ENCODE assay signal across 8 cellular contexts in the genomic region with DNA sequence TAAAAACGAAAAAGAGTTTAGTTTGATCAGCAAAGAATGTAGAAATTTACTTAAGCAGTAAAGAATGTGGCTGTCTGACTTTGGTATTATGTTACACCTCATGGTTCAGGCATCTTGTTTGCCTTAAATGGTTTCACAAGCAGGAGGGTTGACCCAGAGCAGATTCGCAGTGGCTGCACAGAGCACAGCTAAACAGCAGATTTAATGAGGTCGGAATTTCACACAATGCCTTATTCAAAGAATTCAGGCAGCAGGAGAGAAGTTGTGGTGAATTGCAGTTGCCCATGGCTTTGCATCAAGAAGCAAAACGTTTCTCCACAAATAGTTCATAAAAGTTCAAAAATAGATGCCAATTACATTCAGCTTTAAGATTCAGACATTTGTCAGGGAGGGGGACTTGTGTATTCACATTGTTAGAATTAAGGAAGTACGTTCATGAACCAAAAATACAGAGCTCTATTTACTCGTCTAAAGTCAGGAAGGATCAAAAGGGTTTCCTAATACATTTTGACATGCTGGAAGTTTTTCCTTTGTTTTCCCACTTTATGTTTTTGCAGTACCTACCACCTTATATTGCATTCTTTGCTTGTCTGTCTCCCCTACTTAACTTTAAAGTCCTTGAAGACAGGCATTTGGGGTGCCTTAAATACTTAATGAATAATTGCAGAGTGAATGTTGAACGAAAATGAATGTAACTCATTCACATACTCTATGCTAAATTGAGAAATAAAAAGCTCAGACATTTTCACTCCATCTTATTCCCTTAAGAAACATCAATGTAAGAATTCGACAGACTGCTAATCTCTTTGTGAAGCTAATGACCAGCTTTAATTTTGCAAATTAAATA.
DNase-seq lines count a peak whose midpoint lies in the region; ATAC-seq and TF ChIP-seq lines count a peak whose summit lies in the region.

No MANE protein-coding gene starts in this region.

- no peaks in the 10 kb centered on the region for H3K4me1 Mint-ChIP-seq in activated T-helper 2 cell treated with anti-CD3 and anti-CD28 coated beads, Interferon-gamma antibody, Interleukin-2, Interleukin-4, amounts not matched to agents 10 μg/mL and 5 μg/mL and 100 μg/mL, durations not matched to agents 14 hours and 24 hours and 36 hours (ENCODE audit: low read depth)
- H3K4me1 Mint-ChIP-seq in T-cell: no peaks in the 10 kb centered on the region

- TF ChIP-seq CTCF in RWPE1 (conservative IDR thresholded peaks at IDR 0.05; ENCODE audit: low read depth) (no peak), gastroesophageal sphincter (IDR thresholded peaks at IDR 0.05) (no peak)

- DNase-seq in ELF-1 (ENCODE audit: low read depth, low spot score) (peak; percentile 76), RWPE1 (ENCODE audit: low spot score) (peak; percentile 30), pons (ENCODE audit: low spot score) (peak; percentile 58), DMS79 treated with DMSO at 0.1 percent for 48 hours (lab: John Stamatoyannopoulos, UW) (no peak), cerebellar nuclear complex (lab: John Stamatoyannopoulos, UW) (no peak), T-cell (no peak)
- DNase-seq in activated T-helper 2 cell treated with anti-CD3 and anti-CD28 coated beads, Interferon-gamma antibody, Interleukin-2, Interleukin-4, amounts not matched to agents 10 μg/mL and 5 μg/mL and 100 μg/mL, durations not matched to agents 14 hours and 24 hours and 36 hours (ENCODE audit: low spot score): no peak

- ATAC-seq in gastroesophageal sphincter (peak; percentile 87), T-cell (replicated peaks in 1 of 4) (no peak)

- no peak for TF ChIP-seq POLR2A in gastroesophageal sphincter (IDR thresholded peaks at IDR 0.05)

- H3K27me3 ChIP-seq in gastroesophageal sphincter: no peaks in the 10 kb centered on the region

- WGBS in gastroesophageal sphincter (ENCODE audit: low coverage in 1 of 2), 2 donors: 10 to 12% methylated on average over 8 of the region's 8 CpGs

- POLR2A ChIA-PET in RWPE1 (lab: Yijun Ruan, JAX; ENCODE audit: low non-redundant PET) (no interaction called here), T-cell (lab: Charles Lee) (no interaction called here)

- H3K27ac Mint-ChIP-seq in activated T-helper 2 cell treated with anti-CD3 and anti-CD28 coated beads, Interferon-gamma antibody, Interleukin-2, Interleukin-4, amounts not matched to agents 10 μg/mL and 5 μg/mL and 100 μg/mL, durations not matched to agents 14 hours and 24 hours and 36 hours: no peak overlapping the region
- H3K27ac Mint-ChIP-seq in T-cell: no peak overlapping the region

- H3K4me3 Mint-ChIP-seq in activated T-helper 2 cell treated with anti-CD3 and anti-CD28 coated beads, Interferon-gamma antibody, Interleukin-2, Interleukin-4, amounts not matched to agents 10 μg/mL and 5 μg/mL and 100 μg/mL, durations not matched to agents 14 hours and 24 hours and 36 hours (ENCODE audit: low read depth): no peak overlapping the region
- no peak overlapping the region for H3K4me3 Mint-ChIP-seq in T-cell

- peaks cover 0 to 16% (median 0%) of the 10 kb centered on the region in 3 donors for H3K9me3 ChIP-seq in gastroesophageal sphincter

- CTCF ChIA-PET in RWPE1 (lab: Yijun Ruan, JAX): interaction anchor here (0.6 kb wide), 3 partner anchors 33 to 1174 kb away, joined by 3 read pairs; no protein-coding TSS in a partner anchor
- CTCF ChIA-PET in T-cell (lab: Charles Lee): no interaction called here

- no peaks in the 10 kb centered on the region for H3K9me3 Mint-ChIP-seq in activated T-helper 2 cell treated with anti-CD3 and anti-CD28 coated beads, Interferon-gamma antibody, Interleukin-2, Interleukin-4, amounts not matched to agents 10 μg/mL and 5 μg/mL and 100 μg/mL, durations not matched to agents 14 hours and 24 hours and 36 hours
- peaks cover 2 to 17% (median 5%) of the 10 kb centered on the region in 3 donors for H3K9me3 Mint-ChIP-seq in T-cell

- no peaks in the 10 kb centered on the region for H3K36me3 Mint-ChIP-seq in activated T-helper 2 cell treated with anti-CD3 and anti-CD28 coated beads, Interferon-gamma antibody, Interleukin-2, Interleukin-4, amounts not matched to agents 10 μg/mL and 5 μg/mL and 100 μg/mL, durations not matched to agents 14 hours and 24 hours and 36 hours (ENCODE audit: low read depth)
- no peaks in the 10 kb centered on the region for H3K36me3 Mint-ChIP-seq in T-cell

- peaks cover 6 to 28% (median 10%) of the 10 kb centered on the region in 3 donors for H3K4me1 ChIP-seq in gastroesophageal sphincter

- no peak for TF ChIP-seq EP300 in gastroesophageal sphincter (IDR thresholded peaks at IDR 0.05)

- no peaks in the 10 kb centered on the region for H3K36me3 ChIP-seq in gastroesophageal sphincter

- H3K27me3 Mint-ChIP-seq in activated T-helper 2 cell treated with anti-CD3 and anti-CD28 coated beads, Interferon-gamma antibody, Interleukin-2, Interleukin-4, amounts not matched to agents 10 μg/mL and 5 μg/mL and 100 μg/mL, durations not matched to agents 14 hours and 24 hours and 36 hours (ENCODE audit: low read depth): peaks cover 6% of the 10 kb centered on the region
- H3K27me3 Mint-ChIP-seq in T-cell: peaks cover 0 to 4% of the 10 kb centered on the region in 2 donors

- no peak overlapping the region for H3K4me3 ChIP-seq in gastroesophageal sphincter

- intact Hi-C loops in activated T-helper 2 cell treated with anti-CD3 and anti-CD28 coated beads, Interferon-gamma antibody, Interleukin-2, Interleukin-4, amounts not matched to agents 10 μg/mL and 5 μg/mL and 100 μg/mL, durations not matched to agents 14 hours and 24 hours and 36 hours (cut with micrococcal nuclease): no loop called here

- H3K27ac ChIP-seq in RWPE1 (no peak overlapping the region), gastroesophageal sphincter (peak overlapping the region; percentile 70 to 81 (median 76))

Comparison
In these comparisons a context has a peak if more than half of its experiments do, and no peak if none do; other contexts are left out.
1. DNase-seq: peak in ELF-1 (single experiment), RWPE1 (single experiment) and pons (single experiment); none in DMS79 treated with DMSO at 0.1 percent for 48 hours (single experiment), activated T-helper 2 cell treated with anti-CD3 and anti-CD28 coated beads, Interferon-gamma antibody, Interleukin-2, Interleukin-4, amounts not matched to agents 10 μg/mL and 5 μg/mL and 100 μg/mL, durations not matched to agents 14 hours and 24 hours and 36 hours (single experiment), cerebellar nuclear complex (0 of 2) and T-cell (0 of 34).